In genomic region chr5:155049569-155050383, GRCh38 we compare ENCODE assay signal across 11 cellular contexts. TPM values are rescaled to one million over a fixed set of nuclear protein-coding genes. Genes with fewer than 3 reads are reported as not detected.
A peak's percentile ranks its signal among the peaks of the same experiment; 100 is the strongest.
DNase-seq lines count a peak whose midpoint lies in the region; ATAC-seq, FAIRE-seq and TF ChIP-seq lines count a peak whose summit lies in the region.
"Had no signal": no experiment of that assay in that cellular context is flagged by ENCODE, and none has a peak within 500 bp of the region (broad histone marks: within the 10 kb centered on the region; RNA-seq: fewer than 3 reads in every experiment).

No MANE protein-coding gene starts in this region.

- H4K20me1 ChIP-seq in astrocyte (ENCODE audit: insufficient read depth, low read length) = no peaks in the 10 kb centered on the region

- H3K9me3 Mint-ChIP-seq in astrocyte (ENCODE audit: unreplicated experiment) = no peaks in the 10 kb centered on the region
- H3K9me3 Mint-ChIP-seq: activated T-cell treated with anti-CD3 and anti-CD28 coated beads, Interleukin-2, amount 50 U/mL, for 24 hours had no signal

- no peak overlapping the region for H3K4me3 ChIP-seq in astrocyte (ENCODE audit: insufficient read depth, low read depth, low read length)

- H3K9ac ChIP-seq in astrocyte (ENCODE audit: low read length) = no peak overlapping the region
- H3K9ac ChIP-seq: KMS-11 had no signal

- no peak for FAIRE-seq in astrocyte (lab: Jason Lieb, UNC)

- H3K27me3 ChIP-seq in astrocyte (ENCODE audit: insufficient read depth, low read length) = no peaks in the 10 kb centered on the region

- ATAC-seq in HG02759 (IDR thresholded peaks at IDR 0.05; ENCODE audit: unreplicated experiment) (peak; percentile 50), GM19328 (IDR thresholded peaks at IDR 0.05; ENCODE audit: unreplicated experiment) (no peak), GM18907 (IDR thresholded peaks at IDR 0.05; ENCODE audit: unreplicated experiment) (no peak), GM21360 (IDR thresholded peaks at IDR 0.05; ENCODE audit: unreplicated experiment) (no peak)

- DNase-seq in Daoy (ENCODE audit: low read depth) (peak; percentile 10), astrocyte (ENCODE audit: low read depth) (no peak), lung microvascular endothelial cell (ENCODE audit: low read depth in 2 of 2) (peak; percentile 38 to 48), posterior cingulate gyrus (no peak)
- DNase-seq: activated T-cell treated with anti-CD3 and anti-CD28 coated beads, Interleukin-2, amount 50 U/mL, for 24 hours; stimulated activated CD4-positive, alpha-beta T cell treated with anti-CD3 and anti-CD28 coated beads, Interleukin-2, amount 100 ng/mL, for 48 hours had no signal

- no peak overlapping the region for H3K4me2 ChIP-seq in astrocyte (ENCODE audit: low read length)
- H3K4me2 ChIP-seq: KMS-11 had no signal

- intact Hi-C loops in posterior cingulate gyrus (cut with DNase I) = no loop called here

- H3K9me3 ChIP-seq in astrocyte (ENCODE audit: insufficient read depth, low read depth, low read length) = no peaks in the 10 kb centered on the region

- H3K27ac ChIP-seq in astrocyte (ENCODE audit: low read depth, low read length) = no peak overlapping the region
- H3K27ac ChIP-seq: KMS-11 had no signal

- no peak overlapping the region for H2AFZ ChIP-seq in astrocyte (ENCODE audit: low read depth, low read length)

- no peaks in the 10 kb centered on the region for H3K4me1 ChIP-seq in astrocyte (ENCODE audit: insufficient read depth, low read length)

- peaks cover 2% of the 10 kb centered on the region for H3K36me3 Mint-ChIP-seq in astrocyte (ENCODE audit: low read depth, unreplicated experiment)

- H3K27ac Mint-ChIP-seq in astrocyte (ENCODE audit: unreplicated experiment) = no peak overlapping the region
- H3K27ac Mint-ChIP-seq: activated T-cell treated with anti-CD3 and anti-CD28 coated beads, Interleukin-2, amount 50 U/mL, for 24 hours had no signal

- peak; percentile 28 for TF ChIP-seq CTCF in astrocyte (IDR thresholded peaks at IDR 0.05; ENCODE audit: insufficient read depth, low read depth, low read length)

- H3K4me3 Mint-ChIP-seq in astrocyte (ENCODE audit: unreplicated experiment) = no peak overlapping the region
- H3K4me3 Mint-ChIP-seq: activated T-cell treated with anti-CD3 and anti-CD28 coated beads, Interleukin-2, amount 50 U/mL, for 24 hours had no signal

- H3K36me3 ChIP-seq in astrocyte (ENCODE audit: insufficient read depth, low read length) = no peaks in the 10 kb centered on the region

- no peaks in the 10 kb centered on the region for H3K79me2 ChIP-seq in astrocyte (ENCODE audit: insufficient read depth, low read length)

- H3K27me3 Mint-ChIP-seq in astrocyte (ENCODE audit: low read depth, unreplicated experiment) = peaks cover 4% of the 10 kb centered on the region

- peaks cover 2% of the 10 kb centered on the region for H3K4me1 Mint-ChIP-seq in astrocyte (ENCODE audit: low read depth, unreplicated experiment)

RNA-seq across cellular contexts. Expression of gene KIF4B, which starts 36.2 kb away (rescaled TPM):
- 0.17 TPM in 1 of 2 replicates, not detected in the other for total RNA-seq in Daoy (2014; rRNA removed; shearing (Covaris generic))
- not detected in 2 replicates for total RNA-seq in astrocyte
- total RNA-seq in lung microvascular endothelial cell = 0.40 and 0.44 TPM in 2 replicates

Comparison
In these comparisons a context has a peak if more than half of its experiments do, and no peak if none do; other contexts are left out.
1. DNase-seq: peak in Daoy (single experiment) and lung microvascular endothelial cell (2 of 2); none in astrocyte (single experiment) and posterior cingulate gyrus (0 of 10).